ENCODE assay signal across 9 cellular contexts in the genomic region with DNA sequence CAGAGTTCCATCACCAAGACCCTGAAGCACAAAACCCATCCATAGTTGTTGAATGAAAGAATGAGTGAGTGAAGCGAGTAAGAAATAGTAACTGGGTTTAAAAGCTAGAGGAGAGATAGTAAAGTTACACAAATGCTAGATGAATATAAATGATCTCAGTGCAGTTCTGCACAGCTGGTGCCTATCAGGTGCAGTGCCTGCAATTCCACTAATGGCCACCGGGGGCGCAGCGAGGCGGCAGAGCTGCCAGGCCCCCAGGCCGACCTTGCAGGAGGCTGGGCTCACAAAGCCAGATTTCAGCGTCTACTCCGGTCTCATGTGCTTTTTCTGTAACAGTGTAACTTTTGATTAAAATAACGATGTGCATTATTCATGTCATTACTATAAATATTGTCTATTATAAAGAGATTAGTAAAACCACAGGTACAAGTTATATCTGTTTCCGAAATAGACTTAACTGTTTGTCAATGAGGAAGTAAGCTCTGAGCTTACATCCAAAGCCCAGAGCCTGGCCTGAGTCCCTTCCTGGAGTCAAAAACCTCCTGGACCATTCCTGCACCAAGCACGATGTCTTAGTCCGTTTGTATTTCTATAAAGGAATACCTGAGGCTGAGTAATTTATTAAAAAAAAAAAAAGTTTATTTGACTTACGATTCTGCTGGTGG.
DNase-seq lines count a peak whose midpoint lies in the region; ATAC-seq and TF ChIP-seq lines count a peak whose summit lies in the region.
"Had no signal": no experiment of that assay in that cellular context is flagged by ENCODE, and none has a peak within 500 bp of the region (broad histone marks: within the 10 kb centered on the region; RNA-seq: fewer than 3 reads in every experiment).

No MANE protein-coding gene starts in this region.

- H3K27ac ChIP-seq in psoas muscle: no peak overlapping the region
- no peak overlapping the region for H3K27ac ChIP-seq in aorta (ENCODE audit: low read depth in 1 of 2, low read length in 2 of 2)
- H3K27ac ChIP-seq: BLaER1 had no signal

- 23 to 26% (median 23%) methylated on average over 13 of the region's 13 CpGs for WGBS in psoas muscle, 3 donors
- 21 to 25% methylated on average over 13 of the region's 13 CpGs for WGBS in aorta, 2 donors

- DNase-seq in NCI-H1417 (lab: John Stamatoyannopoulos, UW): peak; percentile 30 to 66 (median 61)
- no peak for DNase-seq in NCI-H1417 treated with DMSO at 0.1 percent for 48 hours (lab: John Stamatoyannopoulos, UW)
- peak; percentile 15 for DNase-seq in HT1080 (ENCODE audit: low read depth)
- peak; percentile 44 for DNase-seq in SK-N-DZ (ENCODE audit: low spot score)
- DNase-seq in activated gamma-delta T cell treated with anti-CD3 and anti-CD28 coated beads, Interleukin-2, amount 50 U/mL, for 16 hours (ENCODE audit: low read depth): peak; percentile 60
- DNase-seq in head of caudate nucleus: peak; percentile 59 to 93 (median 85)
- DNase-seq in psoas muscle: peak; percentile 59 to 76
- DNase-seq in aorta: peak; percentile 70 to 91

- H3K4me1 ChIP-seq in psoas muscle (no peaks in the 10 kb centered on the region), aorta (ENCODE audit: control insufficient read depth in 1 of 2, insufficient read depth in 2 of 2, low read length in 2 of 2) (no peaks in the 10 kb centered on the region)

- H3K27me3 ChIP-seq in psoas muscle (ENCODE audit: insufficient read depth in 3 of 3, low read length in 2 of 3) (peaks cover 0 to 8% (median 6%) of the 10 kb centered on the region in 3 donors), aorta (ENCODE audit: control insufficient read depth in 1 of 2, insufficient read depth in 2 of 2, low read length in 1 of 2) (no peaks in the 10 kb centered on the region)
- H3K27me3 ChIP-seq: BLaER1 had no signal

- intact Hi-C loops in head of caudate nucleus (cut with DNase I): loop anchor here (5.0 kb wide), 1 partner anchor 463 kb away; no protein-coding TSS in a partner anchor
- intact Hi-C loops in psoas muscle (cut with DNase I): loop anchor here in 1 of 2 donors (5.0 to 10.0 kb wide), 2 partner anchors 230 to 458 kb away; no protein-coding TSS in a partner anchor
- intact Hi-C loops in aorta (cut with DNase I): loop anchor here (5.0 to 10.0 kb wide), 3 partner anchors 233 to 458 kb away; no protein-coding TSS in a partner anchor

- ATAC-seq in psoas muscle (peak in 2 of 4 donors; percentile 56 to 70), aorta (ENCODE audit: low FRiP score) (peak; percentile 68)

- no peaks in the 10 kb centered on the region for H3K9me3 ChIP-seq in psoas muscle
- H3K9me3 ChIP-seq in aorta (ENCODE audit: control insufficient read depth, low read length): no peaks in the 10 kb centered on the region

- TF ChIP-seq CTCF in psoas muscle (IDR thresholded peaks at IDR 0.05): peak; percentile 100

- H3K36me3 ChIP-seq in psoas muscle (ENCODE audit: insufficient read depth in 1 of 2, low read depth in 1 of 2): no peaks in the 10 kb centered on the region
- no peaks in the 10 kb centered on the region for H3K36me3 ChIP-seq in aorta (ENCODE audit: control insufficient read depth in 1 of 2, insufficient read depth in 2 of 2, low read length in 1 of 2)
- H3K36me3 ChIP-seq: BLaER1 had no signal

- H3K4me3 ChIP-seq in psoas muscle: no peak overlapping the region
- H3K4me3 ChIP-seq in aorta (ENCODE audit: low read length in 2 of 2): no peak overlapping the region
- H3K4me3 ChIP-seq: BLaER1 had no signal
